In genomic region chr11:61274084-61274483, GRCh38 we compare ENCODE assay signal across 17 cellular contexts. TPM values are rescaled to one million over a fixed set of nuclear protein-coding genes. Genes with fewer than 3 reads are reported as not detected.
A peak's percentile ranks its signal among the peaks of the same experiment; 100 is the strongest.
DNase-seq lines count a peak whose midpoint lies in the region; ATAC-seq, FAIRE-seq and TF ChIP-seq lines count a peak whose summit lies in the region.
"Had no signal": no experiment of that assay in that cellular context is flagged by ENCODE, and none has a peak within 500 bp of the region (broad histone marks: within the 10 kb centered on the region; RNA-seq: fewer than 3 reads in every experiment).

No MANE protein-coding gene starts in this region.

- no peak for DNase-seq in HepG2 (ENCODE audit: low spot score)
- no peak for DNase-seq in right lobe of liver
- DNase-seq in astrocyte (ENCODE audit: low read depth): no peak
- DNase-seq in thyroid gland: no peak
- DNase-seq in left lobe of liver (ENCODE audit: low spot score): no peak
- no peak for DNase-seq in KBM-7
- DNase-seq: AML-193; Calu3; CD8-positive, alpha-beta T cell; GF-D8; HCEC 1CT had no signal

- TF ChIP-seq RAD21 in HepG2 (CRISPR knock-in tag; IDR thresholded peaks at IDR 0.05): no peak

- in situ Hi-C loops in HepG2 (cut with HindIII; ENCODE audit: extremely low pct_ligation_motif_present, low pct_unique_long_range_greater_than_20kb): no loop called here
- in situ Hi-C loops in KBM-7 (cut with MboI; ENCODE audit: low pct_unique_long_range_greater_than_20kb, low sequenced_read_pairs): no loop called here

- no peak; the same call in 1 of the 3 replicates for ATAC-seq in HepG2
- no peak for ATAC-seq in right lobe of liver
- no peak for ATAC-seq in left lobe of liver
- ATAC-seq: CD8-positive, alpha-beta T cell had no signal

- no peaks in the 10 kb centered on the region for H3K27me3 Mint-ChIP-seq in astrocyte (ENCODE audit: low read depth, unreplicated experiment)

- no peak overlapping the region for H3K4me3 ChIP-seq in HepG2 (replicated peaks in 1 of 3; ENCODE audit: insufficient read depth in 1 of 3, low read depth in 2 of 3, low read length in 3 of 3)
- H3K4me3 ChIP-seq in right lobe of liver: no peak overlapping the region
- H3K4me3 ChIP-seq in astrocyte (ENCODE audit: insufficient read depth, low read depth, low read length): no peak overlapping the region
- H3K4me3 ChIP-seq in thyroid gland (replicated peaks in 1 of 3): no peak overlapping the region
- H3K4me3 ChIP-seq: A549, GM23338 had no signal

- H3K27ac ChIP-seq in HepG2 (ENCODE audit: extremely low read length, insufficient read depth, low read length) (no peak overlapping the region), right lobe of liver (no peak overlapping the region), astrocyte (ENCODE audit: low read depth, low read length) (no peak overlapping the region), thyroid gland (peak overlapping the region; percentile 1 to 65 (median 40))
- H3K27ac ChIP-seq: 22Rv1, A549 had no signal

- no peak overlapping the region for H3K4me2 ChIP-seq in HepG2 (ENCODE audit: low read depth, low read length)
- H3K4me2 ChIP-seq in astrocyte (ENCODE audit: low read length): no peak overlapping the region
- H3K4me2 ChIP-seq: A549, GM23338 had no signal

- no peak overlapping the region for H3K9ac ChIP-seq in HepG2 (ENCODE audit: insufficient read depth, low read depth, low read length)
- no peak overlapping the region for H3K9ac ChIP-seq in astrocyte (ENCODE audit: low read length)

- H3K4me3 Mint-ChIP-seq in astrocyte (ENCODE audit: unreplicated experiment): no peak overlapping the region
- H3K4me3 Mint-ChIP-seq: CD8-positive, alpha-beta T cell; GM23338 had no signal

- peaks cover 5% of the 10 kb centered on the region; the same call in 1 of the 2 replicates for H4K20me1 ChIP-seq in HepG2 (ENCODE audit: insufficient read depth, low read length)
- H4K20me1 ChIP-seq in astrocyte (ENCODE audit: insufficient read depth, low read length): peaks cover 21% of the 10 kb centered on the region

- no peaks in the 10 kb centered on the region for H3K79me2 ChIP-seq in HepG2 (ENCODE audit: insufficient read depth, low read length)
- no peaks in the 10 kb centered on the region for H3K79me2 ChIP-seq in astrocyte (ENCODE audit: insufficient read depth, low read length)

- H3K27me3 ChIP-seq in HepG2 (ENCODE audit: control insufficient read depth in 1 of 2, insufficient read depth in 2 of 2, low read length in 2 of 2) (no peaks in the 10 kb centered on the region), right lobe of liver (no peaks in the 10 kb centered on the region), astrocyte (ENCODE audit: insufficient read depth, low read length) (peaks cover 14% of the 10 kb centered on the region), thyroid gland (no peaks in the 10 kb centered on the region)

- no peak for FAIRE-seq in HepG2 (lab: Jason Lieb, UNC)
- no peak for FAIRE-seq in astrocyte (lab: Jason Lieb, UNC)
- FAIRE-seq: A549, H54 had no signal

- H3K9me3 Mint-ChIP-seq in astrocyte (ENCODE audit: unreplicated experiment): no peaks in the 10 kb centered on the region
- H3K9me3 Mint-ChIP-seq: CD8-positive, alpha-beta T cell; GM23338 had no signal

- TF ChIP-seq POLR2A in HepG2 (IDR thresholded peaks at IDR 0.05; ENCODE audit: insufficient read depth in 1 of 2, low read depth in 2 of 2, low read length in 2 of 2) (no peak), right lobe of liver (IDR thresholded peaks at IDR 0.05) (no peak), thyroid gland (IDR thresholded peaks at IDR 0.05) (no peak)

- no peaks in the 10 kb centered on the region for H3K9me3 ChIP-seq in HepG2 (ENCODE audit: low read length)
- no peaks in the 10 kb centered on the region for H3K9me3 ChIP-seq in right lobe of liver
- H3K9me3 ChIP-seq in astrocyte (ENCODE audit: insufficient read depth, low read depth, low read length): no peaks in the 10 kb centered on the region
- no peaks in the 10 kb centered on the region for H3K9me3 ChIP-seq in thyroid gland
- H3K9me3 ChIP-seq: A549 had no signal

- WGBS in HepG2 (ENCODE audit: low lambda C conversion rate): 93% methylated on average over 4 of the region's 4 CpGs
- WGBS in right lobe of liver (ENCODE audit: insufficient coverage, low coverage, low lambda C conversion rate, missing lambda C conversion rate): no CpG with 5 or more reads among the region's 4 CpGs
- WGBS in thyroid gland, 2 donors: 62 to 81% methylated on average over 4 of the region's 4 CpGs

- peak overlapping the region; percentile 63 for H3K27ac Mint-ChIP-seq in astrocyte (ENCODE audit: unreplicated experiment)
- H3K27ac Mint-ChIP-seq: CD8-positive, alpha-beta T cell; GM23338 had no signal

- peaks cover 21% of the 10 kb centered on the region for H3K36me3 Mint-ChIP-seq in astrocyte (ENCODE audit: low read depth, unreplicated experiment)
- H3K36me3 Mint-ChIP-seq: CD8-positive, alpha-beta T cell had no signal

- H2AFZ ChIP-seq in HepG2 (ENCODE audit: low read length): no peak overlapping the region
- H2AFZ ChIP-seq in astrocyte (ENCODE audit: low read depth, low read length): no peak overlapping the region
- H2AFZ ChIP-seq: GM23338 had no signal

- H3K4me1 Mint-ChIP-seq in astrocyte (ENCODE audit: low read depth, unreplicated experiment): peaks cover 4% of the 10 kb centered on the region

- CTCF ChIA-PET in HepG2 (lab: Yijun Ruan, JAX; ENCODE audit: low intra/inter-chr PET ratio, low total read pairs): no interaction called here

- BruUV-seq in HepG2 (replicated peaks; lab: Mats Ljungman, UMichigan): no TSS peak

- intact Hi-C loops in HepG2 (cut with micrococcal nuclease; ENCODE audit: unreplicated experiment): no loop called here
- intact Hi-C loops in right lobe of liver (cut with DNase I): no loop called here
- intact Hi-C loops in thyroid gland (cut with DNase I): no loop called here

- POLR2A ChIA-PET in HepG2 (lab: Yijun Ruan, JAX): no interaction called here

- TF ChIP-seq EP300 in HepG2 (IDR thresholded peaks at IDR 0.05; ENCODE audit: low read depth in 2 of 2, low read length in 2 of 2): no peak
- TF ChIP-seq EP300 in HepG2 (CRISPR knock-in tag; IDR thresholded peaks at IDR 0.05; ENCODE audit: borderline replicate concordance): no peak

- H3K4me1 ChIP-seq in HepG2 (ENCODE audit: insufficient read depth, low read length) (peaks cover 5% of the 10 kb centered on the region), right lobe of liver (no peaks in the 10 kb centered on the region), astrocyte (ENCODE audit: insufficient read depth, low read length) (no peaks in the 10 kb centered on the region), thyroid gland (peaks cover 18 to 33% of the 10 kb centered on the region in 2 donors)
- H3K4me1 ChIP-seq: A549 had no signal

- no peak for TF ChIP-seq CTCF in HepG2 (CRISPR knock-in tag; IDR thresholded peaks at IDR 0.05)
- no peak for TF ChIP-seq CTCF in right lobe of liver (IDR thresholded peaks at IDR 0.05)
- no peak for TF ChIP-seq CTCF in astrocyte (IDR thresholded peaks at IDR 0.05; ENCODE audit: insufficient read depth, low read depth, low read length)
- no peak for TF ChIP-seq CTCF in thyroid gland (IDR thresholded peaks at IDR 0.05)

- peaks cover 42 to 73% of the 10 kb centered on the region in 2 experiments for H3K36me3 ChIP-seq in HepG2 (replicated peaks in 1 of 2; ENCODE audit: control insufficient read depth in 1 of 2, insufficient read depth in 2 of 2, low read length in 2 of 2)
- H3K36me3 ChIP-seq in right lobe of liver: no peaks in the 10 kb centered on the region
- peaks cover 2% of the 10 kb centered on the region for H3K36me3 ChIP-seq in astrocyte (ENCODE audit: insufficient read depth, low read length)
- H3K36me3 ChIP-seq in thyroid gland: no peaks in the 10 kb centered on the region

RNA-seq across cellular contexts. Expression of gene VWCE, which starts 21.0 kb away (rescaled TPM):
- 10.4 and 27.6 TPM in 2 replicates for total RNA-seq in HepG2 (2016; rRNA removed; fragmentation: Illumina TruSeq; extraction: Trizol)
- 21.1 and 23.2 TPM in 2 replicates for total RNA-seq in HepG2 (2016; cell fraction: cytosol; rRNA removed; fragmentation: Illumina TruSeq; extraction: Trizol; ENCODE audit: low read depth)
- 9.5 and 29.7 TPM in 2 replicates for total RNA-seq in HepG2 (2016; cell fraction: insoluble cytoplasmic fraction; rRNA removed; fragmentation: Illumina TruSeq; extraction: Trizol)
- 16.2 and 16.5 TPM in 2 replicates for total RNA-seq in HepG2 (2016; cell fraction: membrane; rRNA removed; fragmentation: Illumina TruSeq; extraction: Trizol)
- 45.6 and 50.3 TPM in 2 replicates for total RNA-seq in HepG2 (2016; cell fraction: nucleus; rRNA removed; fragmentation: Illumina TruSeq; extraction: Trizol)
- 58.3 and 59.7 TPM in 2 replicates for polyA plus RNA-seq in HepG2 (2011; rRNA removed)
- polyA plus RNA-seq in HepG2 (2011; cell fraction: cytosol; rRNA removed): 16.1 and 23.9 TPM in 2 replicates
- 269 and 312 TPM in 2 replicates for polyA plus RNA-seq in HepG2 (2011; cell fraction: nucleus; rRNA removed)
- 91.9 and 92.4 TPM in 2 replicates for polyA plus RNA-seq in HepG2 (2012)
- 7.3 and 7.8 TPM in 2 replicates for polyA plus RNA-seq in HepG2 (2016; cell fraction: cytosol; fragmentation: Illumina TruSeq; extraction: Trizol; ENCODE audit: low read depth)
- polyA plus RNA-seq in HepG2 (2016; cell fraction: insoluble cytoplasmic fraction; fragmentation: Illumina TruSeq; extraction: Trizol; ENCODE audit: low read depth): 16.7 and 20.6 TPM in 2 replicates
- polyA plus RNA-seq in HepG2 (2016; cell fraction: membrane; fragmentation: Illumina TruSeq; extraction: Trizol; ENCODE audit: low read depth): 11.9 and 13.4 TPM in 2 replicates
- polyA plus RNA-seq in HepG2 (2016; cell fraction: nucleus; fragmentation: Illumina TruSeq; extraction: Trizol; ENCODE audit: insufficient read depth, low read depth): 214 and 228 TPM in 2 replicates
- polyA minus RNA-seq in HepG2 (2011; rRNA and poly(A)+ RNA removed; ENCODE audit: low replicate concordance): 0.94 and 72.8 TPM in 2 replicates
- polyA minus RNA-seq in HepG2 (2011; cell fraction: cytosol; rRNA and poly(A)+ RNA removed): 17.8 and 19.7 TPM in 2 replicates
- polyA minus RNA-seq in HepG2 (2011; cell fraction: nucleus; rRNA and poly(A)+ RNA removed): 60.5 and 66.8 TPM in 2 replicates
- 10 to 100 TPM in 2 of 6 experiments, 1 to 10 TPM in 4; 2.3 to 37.1 (median 6.0) TPM for total RNA-seq in right lobe of liver
- total RNA-seq in astrocyte: 12.2 and 17.7 TPM in 2 replicates
- 1 to 10 TPM in 2 of 4 donors, under 1 TPM in 2; 0.54 to 2.5 (median 1.0) TPM for total RNA-seq in thyroid gland
- total RNA-seq in left lobe of liver: 20.6 TPM
- total RNA-seq: HT-29 had no signal

RNA-seq across cellular contexts. Expression of gene PGA5, which starts 33.1 kb away (rescaled TPM):
- not detected in 2 replicates for total RNA-seq in HepG2 (2016; rRNA removed; fragmentation: Illumina TruSeq; extraction: Trizol)
- not detected in 2 replicates for total RNA-seq in HepG2 (2016; cell fraction: cytosol; rRNA removed; fragmentation: Illumina TruSeq; extraction: Trizol; ENCODE audit: low read depth)
- not detected in 2 replicates for total RNA-seq in HepG2 (2016; cell fraction: insoluble cytoplasmic fraction; rRNA removed; fragmentation: Illumina TruSeq; extraction: Trizol)
- total RNA-seq in HepG2 (2016; cell fraction: membrane; rRNA removed; fragmentation: Illumina TruSeq; extraction: Trizol): not detected in 2 replicates
- not detected in 2 replicates for total RNA-seq in HepG2 (2016; cell fraction: nucleus; rRNA removed; fragmentation: Illumina TruSeq; extraction: Trizol)
- not detected in 2 replicates for polyA plus RNA-seq in HepG2 (2011; rRNA removed)
- polyA plus RNA-seq in HepG2 (2011; cell fraction: cytosol; rRNA removed): not detected in 2 replicates
- polyA plus RNA-seq in HepG2 (2011; cell fraction: nucleus; rRNA removed): not detected in 2 replicates
- polyA plus RNA-seq in HepG2 (2012): 0.53 and 0.99 TPM in 2 replicates
- polyA plus RNA-seq in HepG2 (2016; cell fraction: cytosol; fragmentation: Illumina TruSeq; extraction: Trizol; ENCODE audit: low read depth): not detected in 2 replicates
- polyA plus RNA-seq in HepG2 (2016; cell fraction: insoluble cytoplasmic fraction; fragmentation: Illumina TruSeq; extraction: Trizol; ENCODE audit: low read depth): not detected in 2 replicates
- polyA plus RNA-seq in HepG2 (2016; cell fraction: membrane; fragmentation: Illumina TruSeq; extraction: Trizol; ENCODE audit: low read depth): not detected in 2 replicates
- not detected in 2 replicates for polyA plus RNA-seq in HepG2 (2016; cell fraction: nucleus; fragmentation: Illumina TruSeq; extraction: Trizol; ENCODE audit: insufficient read depth, low read depth)
- polyA minus RNA-seq in HepG2 (2011; rRNA and poly(A)+ RNA removed; ENCODE audit: low replicate concordance): not detected in 2 replicates
- not detected in 2 replicates for polyA minus RNA-seq in HepG2 (2011; cell fraction: cytosol; rRNA and poly(A)+ RNA removed)
- polyA minus RNA-seq in HepG2 (2011; cell fraction: nucleus; rRNA and poly(A)+ RNA removed): not detected in 2 replicates
- under 1 TPM in 2 of 6 experiments, not detected in 4; 0.20 to 1.00 TPM for total RNA-seq in right lobe of liver
- total RNA-seq in astrocyte: 0.79 and 1.4 TPM in 2 replicates
- 1 to 10 TPM in 2 of 4 donors, not detected in 2; 1.4 to 2.6 TPM for total RNA-seq in thyroid gland
- total RNA-seq in left lobe of liver: 0.18 TPM
- total RNA-seq: Calu3; CD8-positive, alpha-beta T cell; HT-29 had no signal
- polyA plus RNA-seq: A549, BJ had no signal

RNA-seq across cellular contexts. Expression of gene PGA4, which starts 51.9 kb away (rescaled TPM):
- total RNA-seq in HepG2 (2016; rRNA removed; fragmentation: Illumina TruSeq; extraction: Trizol) (not detected in 2 replicates), right lobe of liver (1 to 10 TPM in 1 of 6 experiments, under 1 TPM in 3, not detected in 2; 0.15 to 1.5 (median 0.52) TPM), astrocyte (0.79 and 0.86 TPM in 2 replicates), thyroid gland (1 to 10 TPM in 2 of 4 donors, not detected in 2; 4.6 to 8.1 TPM), left lobe of liver (0.53 TPM)
- total RNA-seq in HepG2 (2016; cell fraction: cytosol; rRNA removed; fragmentation: Illumina TruSeq; extraction: Trizol; ENCODE audit: low read depth): not detected in 2 replicates
- not detected in 2 replicates for total RNA-seq in HepG2 (2016; cell fraction: insoluble cytoplasmic fraction; rRNA removed; fragmentation: Illumina TruSeq; extraction: Trizol)
- not detected in 2 replicates for total RNA-seq in HepG2 (2016; cell fraction: membrane; rRNA removed; fragmentation: Illumina TruSeq; extraction: Trizol)
- total RNA-seq in HepG2 (2016; cell fraction: nucleus; rRNA removed; fragmentation: Illumina TruSeq; extraction: Trizol): not detected in 2 replicates
- not detected in 2 replicates for polyA plus RNA-seq in HepG2 (2011; rRNA removed)
- polyA plus RNA-seq in HepG2 (2011; cell fraction: cytosol; rRNA removed): not detected in 2 replicates
- not detected in 2 replicates for polyA plus RNA-seq in HepG2 (2011; cell fraction: nucleus; rRNA removed)
- polyA plus RNA-seq in HepG2 (2012): 0.17 TPM in 1 of 2 replicates, not detected in the other
- polyA plus RNA-seq in HepG2 (2016; cell fraction: cytosol; fragmentation: Illumina TruSeq; extraction: Trizol; ENCODE audit: low read depth): not detected in 2 replicates
- not detected in 2 replicates for polyA plus RNA-seq in HepG2 (2016; cell fraction: insoluble cytoplasmic fraction; fragmentation: Illumina TruSeq; extraction: Trizol; ENCODE audit: low read depth)
- not detected in 2 replicates for polyA plus RNA-seq in HepG2 (2016; cell fraction: membrane; fragmentation: Illumina TruSeq; extraction: Trizol; ENCODE audit: low read depth)
- polyA plus RNA-seq in HepG2 (2016; cell fraction: nucleus; fragmentation: Illumina TruSeq; extraction: Trizol; ENCODE audit: insufficient read depth, low read depth): not detected in 2 replicates
- 0.04 TPM in 1 of 2 replicates, not detected in the other for polyA minus RNA-seq in HepG2 (2011; rRNA and poly(A)+ RNA removed; ENCODE audit: low replicate concordance)
- polyA minus RNA-seq in HepG2 (2011; cell fraction: cytosol; rRNA and poly(A)+ RNA removed): not detected in 2 replicates
- not detected in 2 replicates for polyA minus RNA-seq in HepG2 (2011; cell fraction: nucleus; rRNA and poly(A)+ RNA removed)
- total RNA-seq: Calu3; CD8-positive, alpha-beta T cell; GM23338; HT-29 had no signal
- polyA plus RNA-seq: A549, BJ had no signal

RNA-seq across cellular contexts. Expression of gene DDB1, which starts 58.8 kb away (rescaled TPM):
- total RNA-seq in HepG2 (2016; rRNA removed; fragmentation: Illumina TruSeq; extraction: Trizol) (266 and 292 TPM in 2 replicates), right lobe of liver (10 to 100 TPM; 70.9 to 94.5 (median 83.9) TPM), astrocyte (222 and 251 TPM in 2 replicates), thyroid gland (100 to 1,000 TPM; 132 to 211 (median 182) TPM), left lobe of liver (105 TPM)
- 44.8 and 45.1 TPM in 2 replicates for total RNA-seq in HepG2 (2016; cell fraction: cytosol; rRNA removed; fragmentation: Illumina TruSeq; extraction: Trizol; ENCODE audit: low read depth)
- total RNA-seq in HepG2 (2016; cell fraction: insoluble cytoplasmic fraction; rRNA removed; fragmentation: Illumina TruSeq; extraction: Trizol): 272 and 286 TPM in 2 replicates
- total RNA-seq in HepG2 (2016; cell fraction: membrane; rRNA removed; fragmentation: Illumina TruSeq; extraction: Trizol): 67.0 and 70.3 TPM in 2 replicates
- 147 and 162 TPM in 2 replicates for total RNA-seq in HepG2 (2016; cell fraction: nucleus; rRNA removed; fragmentation: Illumina TruSeq; extraction: Trizol)
- 175 and 217 TPM in 2 replicates for polyA plus RNA-seq in HepG2 (2011; rRNA removed)
- 205 and 216 TPM in 2 replicates for polyA plus RNA-seq in HepG2 (2011; cell fraction: cytosol; rRNA removed)
- polyA plus RNA-seq in HepG2 (2011; cell fraction: nucleus; rRNA removed): 144 and 152 TPM in 2 replicates
- 123 and 153 TPM in 2 replicates for polyA plus RNA-seq in HepG2 (2012)
- 13.5 and 15.8 TPM in 2 replicates for polyA plus RNA-seq in HepG2 (2016; cell fraction: cytosol; fragmentation: Illumina TruSeq; extraction: Trizol; ENCODE audit: low read depth)
- 239 and 252 TPM in 2 replicates for polyA plus RNA-seq in HepG2 (2016; cell fraction: insoluble cytoplasmic fraction; fragmentation: Illumina TruSeq; extraction: Trizol; ENCODE audit: low read depth)
- 34.0 and 38.3 TPM in 2 replicates for polyA plus RNA-seq in HepG2 (2016; cell fraction: membrane; fragmentation: Illumina TruSeq; extraction: Trizol; ENCODE audit: low read depth)
- polyA plus RNA-seq in HepG2 (2016; cell fraction: nucleus; fragmentation: Illumina TruSeq; extraction: Trizol; ENCODE audit: insufficient read depth, low read depth): 168 and 174 TPM in 2 replicates
- 584 and 611 TPM in 2 replicates for polyA minus RNA-seq in HepG2 (2011; rRNA and poly(A)+ RNA removed; ENCODE audit: low replicate concordance)
- 276 and 305 TPM in 2 replicates for polyA minus RNA-seq in HepG2 (2011; cell fraction: cytosol; rRNA and poly(A)+ RNA removed)
- polyA minus RNA-seq in HepG2 (2011; cell fraction: nucleus; rRNA and poly(A)+ RNA removed): 187 and 203 TPM in 2 replicates

RNA-seq across cellular contexts. Expression of gene TKFC, which starts 58.9 kb away (rescaled TPM):
- 173 and 197 TPM in 2 replicates for total RNA-seq in HepG2 (2016; rRNA removed; fragmentation: Illumina TruSeq; extraction: Trizol)
- total RNA-seq in HepG2 (2016; cell fraction: cytosol; rRNA removed; fragmentation: Illumina TruSeq; extraction: Trizol; ENCODE audit: low read depth): 25.7 and 34.7 TPM in 2 replicates
- 152 and 194 TPM in 2 replicates for total RNA-seq in HepG2 (2016; cell fraction: insoluble cytoplasmic fraction; rRNA removed; fragmentation: Illumina TruSeq; extraction: Trizol)
- total RNA-seq in HepG2 (2016; cell fraction: membrane; rRNA removed; fragmentation: Illumina TruSeq; extraction: Trizol): 38.7 and 39.8 TPM in 2 replicates
- 130 and 153 TPM in 2 replicates for total RNA-seq in HepG2 (2016; cell fraction: nucleus; rRNA removed; fragmentation: Illumina TruSeq; extraction: Trizol)
- polyA plus RNA-seq in HepG2 (2011; rRNA removed): 147 and 237 TPM in 2 replicates
- polyA plus RNA-seq in HepG2 (2011; cell fraction: cytosol; rRNA removed): 67.4 and 90.7 TPM in 2 replicates
- polyA plus RNA-seq in HepG2 (2011; cell fraction: nucleus; rRNA removed): 653 and 783 TPM in 2 replicates
- 226 and 325 TPM in 2 replicates for polyA plus RNA-seq in HepG2 (2012)
- 15.1 and 18.3 TPM in 2 replicates for polyA plus RNA-seq in HepG2 (2016; cell fraction: cytosol; fragmentation: Illumina TruSeq; extraction: Trizol; ENCODE audit: low read depth)
- 134 and 173 TPM in 2 replicates for polyA plus RNA-seq in HepG2 (2016; cell fraction: insoluble cytoplasmic fraction; fragmentation: Illumina TruSeq; extraction: Trizol; ENCODE audit: low read depth)
- polyA plus RNA-seq in HepG2 (2016; cell fraction: membrane; fragmentation: Illumina TruSeq; extraction: Trizol; ENCODE audit: low read depth): 31.3 and 33.9 TPM in 2 replicates
- polyA plus RNA-seq in HepG2 (2016; cell fraction: nucleus; fragmentation: Illumina TruSeq; extraction: Trizol; ENCODE audit: insufficient read depth, low read depth): 236 and 246 TPM in 2 replicates
- polyA minus RNA-seq in HepG2 (2011; rRNA and poly(A)+ RNA removed; ENCODE audit: low replicate concordance): 121 and 450 TPM in 2 replicates
- 129 and 149 TPM in 2 replicates for polyA minus RNA-seq in HepG2 (2011; cell fraction: cytosol; rRNA and poly(A)+ RNA removed)
- polyA minus RNA-seq in HepG2 (2011; cell fraction: nucleus; rRNA and poly(A)+ RNA removed): 181 and 214 TPM in 2 replicates
- total RNA-seq in right lobe of liver: 100 to 1,000 TPM in 4 of 6 experiments, 10 to 100 TPM in 2; 36.6 to 216 (median 124) TPM
- 23.8 and 23.9 TPM in 2 replicates for total RNA-seq in astrocyte
- total RNA-seq in thyroid gland: 10 to 100 TPM; 27.0 to 62.8 (median 43.6) TPM
- 176 TPM for total RNA-seq in left lobe of liver

Comparison
In these comparisons a context has a peak if more than half of its experiments do, and no peak if none do; other contexts are left out.
1. H3K27ac ChIP-seq: peak in thyroid gland (3 of 3); none in HepG2 (single experiment), right lobe of liver (0 of 3) and astrocyte (single experiment).